ENCODE assay signal across 1 cellular context in genomic region chr7:100373261-100373831, GRCh38.
TF ChIP-seq lines count a peak whose summit lies in the region.

TSS of gene PILRA (plus strand) at chr7:100373487. CDS start at chr7:100373657, 170 bp downstream.

TF ChIP-seq in SK-N-SH, 30 proteins besides CTCF, POLR2A, EP300 and RAD21 (continued from another document):
- TF ChIP-seq ZBTB33 (IDR thresholded peaks at IDR 0.05; ENCODE audit: borderline replicate concordance, low read depth): no peak
- TF ChIP-seq GABPA (IDR thresholded peaks at IDR 0.05; ENCODE audit: low read depth): no peak
- TF ChIP-seq ELF1 (IDR thresholded peaks at IDR 0.05): no peak
- TF ChIP-seq REST (IDR thresholded peaks at IDR 0.05; ENCODE audit: low read depth, low read length): no peak
